Comparison of ENCODE assay signal across 33 cellular contexts in the genomic region with DNA sequence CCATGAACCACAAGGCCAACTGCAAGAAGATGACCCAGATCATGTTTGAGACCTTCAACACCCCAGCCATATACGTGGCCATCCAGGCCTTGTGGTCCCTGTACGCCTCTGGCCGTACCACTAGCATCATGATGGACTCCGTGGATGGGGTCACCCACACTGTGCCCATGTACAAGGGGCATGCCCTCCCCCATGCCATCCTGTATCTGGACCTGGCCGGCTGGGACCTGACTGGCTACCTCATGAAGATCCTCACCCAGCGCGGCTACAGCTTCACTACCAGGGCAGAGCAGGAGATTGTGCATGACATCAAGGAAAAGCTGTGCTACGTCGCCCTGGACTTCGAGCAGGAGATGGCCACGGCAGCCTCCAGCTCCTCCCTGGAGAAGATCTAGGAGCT.
"Had no signal": no experiment of that assay in that cellular context is flagged by ENCODE, and none has a peak within 500 bp of the region (broad histone marks: within the 10 kb centered on the region; RNA-seq: fewer than 3 reads in every experiment).

No MANE protein-coding gene starts in this region.

- H3K9me3 ChIP-seq: ascending aorta, breast epithelium, gastrocnemius medialis had no signal

- DNase-seq: activated B cell treated with CpG ODN at 0.5 μM for 24 hours; activated CD4-positive, alpha-beta T cell treated with anti-CD3 and anti-CD28 coated beads for 48 hours; activated CD4-positive, alpha-beta T cell treated with anti-CD3 and anti-CD28 coated beads, Interleukin-2, amount 50 U/mL, for 1 hour; activated CD4-positive, alpha-beta T cell treated with anti-CD3 and anti-CD28 coated beads, Interleukin-2, amount 50 U/mL, for 48 hours; activated CD8-positive, alpha-beta memory T cell treated with anti-CD3 and anti-CD28 coated beads for 24 hours; activated CD8-positive, alpha-beta T cell treated with anti-CD3 and anti-CD28 coated beads for 36 hours; activated effector memory CD4-positive, alpha-beta T cell treated with Interleukin-2 at 50 U/mL for 16 hours; activated gamma-delta T cell treated with Interleukin-2 at 50 U/mL for 16 hours; activated naive CD4-positive, alpha-beta T cell treated with anti-CD3 and anti-CD28 coated beads, Interleukin-2, amount 50 U/mL, for 16 hours; activated naive CD4-positive, alpha-beta T cell treated with Interleukin-2 at 50 U/mL for 16 hours; activated T-cell treated with anti-CD3 and anti-CD28 coated beads, Interleukin-2, amount 50 U/mL, for 4 hours; amniotic stem cell; dorsolateral prefrontal cortex; effector memory CD4-positive, alpha-beta T cell; endodermal cell; foreskin fibroblast; gastrocnemius medialis; glutamatergic neuron; SW 1271; T-cell; T-helper 9 cell; WERI-Rb-1 had no signal

- H3K27ac ChIP-seq: ascending aorta, breast epithelium, coronary artery, dorsolateral prefrontal cortex, gastrocnemius medialis, WERI-Rb-1 had no signal

- H3K27me3 Mint-ChIP-seq: activated CD8-positive, alpha-beta T cell treated with anti-CD3 and anti-CD28 coated beads for 36 hours; activated naive CD8-positive, alpha-beta T cell; activated T-helper 17 cell treated with anti-CD3 and anti-CD28 coated beads, Interleukin-2, amount 50 U/mL, for 72 hours; central memory CD8-positive, alpha-beta T cell; dendritic cell treated with granulocyte-macrophage colony-stimulating factor and Interleukin-4, amounts not matched to agents 40 ng/mL and 50 ng/mL, for 4 days had no signal

- H3K9me3 Mint-ChIP-seq: T-helper 1 cell treated with Interleukin-12 subunit alpha and Interleukin-12 subunit beta and Interleukin-4 antibody, amounts not matched to agents 30 μg/mL and 1 μg/mL, for 36 hours had no signal

- H3K4me1 ChIP-seq: ascending aorta, breast epithelium, gastrocnemius medialis had no signal

- H3K36me3 Mint-ChIP-seq: activated naive CD8-positive, alpha-beta T cell; brain; T-cell had no signal

- H3K27ac Mint-ChIP-seq: activated B cell treated with CpG ODN at 0.5 μM for 24 hours; activated CD8-positive, alpha-beta T cell treated with anti-CD3 and anti-CD28 coated beads for 36 hours; activated naive CD8-positive, alpha-beta T cell; activated T-helper 17 cell treated with anti-CD3 and anti-CD28 coated beads, Interleukin-2, amount 50 U/mL, for 72 hours; dendritic cell treated with granulocyte-macrophage colony-stimulating factor and Interleukin-4, amounts not matched to agents 40 ng/mL and 50 ng/mL, for 4 days; endodermal cell; T-cell; T-helper 1 cell treated with Interleukin-12 subunit alpha and Interleukin-12 subunit beta and Interleukin-4 antibody, amounts not matched to agents 30 μg/mL and 1 μg/mL, for 36 hours had no signal

- H3K4me3 ChIP-seq: ascending aorta, breast epithelium, coronary artery, dorsolateral prefrontal cortex, gastrocnemius medialis had no signal

- H3K27me3 ChIP-seq: ascending aorta, breast epithelium, dorsolateral prefrontal cortex, gastrocnemius medialis had no signal

- H3K4me1 Mint-ChIP-seq: activated B cell treated with CpG ODN at 0.5 μM for 24 hours; activated T-helper 17 cell treated with anti-CD3 and anti-CD28 coated beads, Interleukin-2, amount 50 U/mL, for 72 hours; central memory CD8-positive, alpha-beta T cell; endodermal cell; T-cell had no signal

- H3K36me3 ChIP-seq: ascending aorta, breast epithelium, gastrocnemius medialis, WERI-Rb-1 had no signal

- H3K4me3 Mint-ChIP-seq: activated B cell treated with CpG ODN at 0.5 μM for 24 hours; activated CD8-positive, alpha-beta T cell treated with anti-CD3 and anti-CD28 coated beads for 36 hours; activated naive CD8-positive, alpha-beta T cell; activated T-cell treated with anti-CD3 and anti-CD28 coated beads, Interleukin-2, amount 50 U/mL, for 4 hours; activated T-helper 17 cell treated with anti-CD3 and anti-CD28 coated beads, Interleukin-2, amount 50 U/mL, for 72 hours; brain; central memory CD8-positive, alpha-beta T cell; dendritic cell treated with granulocyte-macrophage colony-stimulating factor and Interleukin-4, amounts not matched to agents 40 ng/mL and 50 ng/mL, for 4 days; endodermal cell; T-cell; T-helper 1 cell treated with Interleukin-12 subunit alpha and Interleukin-12 subunit beta and Interleukin-4 antibody, amounts not matched to agents 30 μg/mL and 1 μg/mL, for 36 hours had no signal

- ATAC-seq: activated CD4-positive, CD25-positive, alpha-beta regulatory T cell treated with anti-CD3 and anti-CD28 coated beads, Interleukin-2, amount 50 U/mL, for 24 hours; activated CD8-positive, alpha-beta T cell treated with anti-CD3 and anti-CD28 coated beads for 36 hours; activated T-cell treated with anti-CD3 and anti-CD28 coated beads, Interleukin-2, amount 50 U/mL, for 4 hours; activated T-helper 17 cell treated with anti-CD3 and anti-CD28 coated beads, Interleukin-2, amount 50 U/mL, for 72 hours; esophagus mucosa; gastrocnemius medialis; T-cell had no signal
